ENCODE assay signal across 36 cellular contexts in the genomic region with DNA sequence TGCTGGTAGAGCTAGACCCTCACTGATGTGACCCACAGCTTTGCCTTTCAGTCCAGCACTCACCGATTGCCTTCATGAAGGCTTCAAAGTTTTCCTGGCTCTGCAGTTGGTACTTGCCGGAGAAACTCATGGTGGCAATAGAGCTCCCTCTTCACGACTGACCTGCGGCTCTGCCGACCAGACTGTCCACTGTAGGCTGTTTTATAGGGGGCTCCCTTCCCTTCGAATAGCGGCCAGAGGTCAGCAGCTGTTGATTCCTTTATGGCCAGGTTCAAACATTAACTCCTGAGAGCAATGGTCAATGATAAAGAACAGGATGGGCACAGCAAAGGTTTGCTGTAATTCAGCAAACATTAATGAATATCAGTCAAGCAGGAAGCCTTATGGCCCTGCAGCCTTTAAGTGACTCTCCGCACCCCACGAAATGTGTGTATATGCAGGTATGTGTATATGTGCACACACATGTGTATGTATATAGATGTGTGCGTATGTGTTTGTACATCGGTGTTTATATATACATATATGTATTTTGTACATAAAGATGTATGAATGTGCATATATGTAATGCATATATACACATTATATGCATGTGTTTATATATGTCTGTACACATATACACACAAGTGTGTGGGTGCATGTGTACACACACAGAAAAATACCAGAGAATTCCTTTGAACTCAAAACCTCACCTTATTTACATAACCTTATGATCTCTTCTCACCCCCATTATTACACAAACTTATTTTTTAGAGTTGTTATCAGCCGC. TPM values are rescaled to one million over a fixed set of nuclear protein-coding genes. Genes with fewer than 3 reads are reported as not detected.
"Had no signal": no experiment of that assay in that cellular context is flagged by ENCODE, and none has a peak within 500 bp of the region (broad histone marks: within the 10 kb centered on the region; RNA-seq: fewer than 3 reads in every experiment).

A gene (minus strand): TSS at position 175 of the 766 bp plus-strand sequence. CDS start 45 bp downstream, at position 130.

- H3K27ac ChIP-seq: gastroesophageal sphincter, left lung, neutrophil, ovary, psoas muscle, testis, upper lobe of left lung, vagina had no signal

- H3K4me3 ChIP-seq: gastroesophageal sphincter, left lung, lung, ovary, psoas muscle, testis, upper lobe of left lung, vagina had no signal

- H3K9me3 ChIP-seq: gastroesophageal sphincter, left lung, neutrophil, ovary, psoas muscle, testis, upper lobe of left lung, vagina had no signal

- DNase-seq: activated CD4-positive, alpha-beta T cell treated with anti-CD3 and anti-CD28 coated beads for 36 hours; activated CD4-positive, CD25-positive, alpha-beta regulatory T cell; activated CD8-positive, alpha-beta memory T cell treated with anti-CD3 and anti-CD28 coated beads, Interleukin-2, amount 10 ng/mL, durations not matched to agents 7 days and 5 days; activated CD8-positive, alpha-beta T cell treated with anti-CD3 and anti-CD28 coated beads, Interleukin-2, amount 10 ng/mL, durations not matched to agents 7 days and 5 days; activated T-cell treated with anti-CD3 and anti-CD28 coated beads, Interleukin-2, amount 50 U/mL, for 48 hours; anterior cingulate cortex; dermis blood vessel endothelial cell; effector memory CD8-positive, alpha-beta T cell; erythroblast; hippocampal formation; left lung; mesendoderm; naive B cell; nephron progenitor cell; ovary; psoas muscle; right cardiac atrium; stimulated activated CD4-positive, alpha-beta T cell treated with anti-CD3 and anti-CD28 coated beads, Interleukin-12 subunit alpha, Interleukin-12 subunit beta, amount 100 ng/mL, for 4 hours; stimulated activated CD4-positive, alpha-beta T cell treated with anti-CD3 and anti-CD28 coated beads, Interleukin-4, amount 100 ng/mL, for 1 hour; stimulated activated naive CD8-positive, alpha-beta T cell treated with anti-CD3 and anti-CD28 coated beads, Interleukin-15, Interleukin-2, amounts not matched to agents 100 U/mL and 50 U/mL, for 24 hours; T-helper 1 cell; testis; upper lobe of left lung had no signal

- H3K27me3 Mint-ChIP-seq: activated naive CD4-positive, alpha-beta T cell treated with anti-CD3 and anti-CD28 coated beads, Interleukin-2, amount 50 U/mL, for 24 hours had no signal

- ATAC-seq: activated CD4-positive, alpha-beta T cell treated with anti-CD3 and anti-CD28 coated beads for 36 hours; activated CD8-positive, alpha-beta memory T cell treated with anti-CD3 and anti-CD28 coated beads, Interleukin-2, amount 10 ng/mL, durations not matched to agents 7 days and 5 days; activated CD8-positive, alpha-beta T cell treated with anti-CD3 and anti-CD28 coated beads, Interleukin-2, amount 10 ng/mL, durations not matched to agents 7 days and 5 days; effector memory CD8-positive, alpha-beta T cell; gastroesophageal sphincter; left lung; psoas muscle; right cardiac atrium; stimulated activated naive CD8-positive, alpha-beta T cell treated with anti-CD3 and anti-CD28 coated beads, Interleukin-15, Interleukin-2, amounts not matched to agents 100 U/mL and 50 U/mL, for 24 hours had no signal

- H3K36me3 ChIP-seq: gastroesophageal sphincter, left lung, neutrophil, ovary, upper lobe of left lung, vagina had no signal

- H3K27ac Mint-ChIP-seq: activated CD4-positive, alpha-beta T cell treated with anti-CD3 and anti-CD28 coated beads for 36 hours; activated CD8-positive, alpha-beta memory T cell treated with anti-CD3 and anti-CD28 coated beads, Interleukin-2, amount 10 ng/mL, durations not matched to agents 7 days and 5 days; activated CD8-positive, alpha-beta T cell treated with anti-CD3 and anti-CD28 coated beads, Interleukin-2, amount 10 ng/mL, durations not matched to agents 7 days and 5 days; activated naive CD4-positive, alpha-beta T cell treated with anti-CD3 and anti-CD28 coated beads, Interleukin-2, amount 50 U/mL, for 24 hours; activated T-helper 2 cell treated with anti-CD3 and anti-CD28 coated beads, Interferon-gamma antibody, Interleukin-2, Interleukin-4, amounts not matched to agents 10 μg/mL and 5 μg/mL and 100 μg/mL, durations not matched to agents 14 hours and 24 hours and 36 hours; effector memory CD8-positive, alpha-beta T cell; nephron progenitor cell; T-helper 2 cell treated with Interferon-gamma antibody and Interleukin-4, amounts not matched to agents 5 μg/mL and 100 μg/mL, for 36 hours had no signal

- H3K27me3 ChIP-seq: ovary, testis, upper lobe of left lung, vagina had no signal

- H3K4me1 Mint-ChIP-seq: activated CD8-positive, alpha-beta memory T cell treated with anti-CD3 and anti-CD28 coated beads, Interleukin-2, amount 10 ng/mL, durations not matched to agents 7 days and 5 days; activated naive CD4-positive, alpha-beta T cell treated with anti-CD3 and anti-CD28 coated beads, Interleukin-2, amount 50 U/mL, for 24 hours; central memory CD8-positive, alpha-beta T cell; naive B cell had no signal

- H3K36me3 Mint-ChIP-seq: activated CD8-positive, alpha-beta memory T cell treated with anti-CD3 and anti-CD28 coated beads, Interleukin-2, amount 10 ng/mL, durations not matched to agents 7 days and 5 days; activated naive CD4-positive, alpha-beta T cell treated with anti-CD3 and anti-CD28 coated beads, Interleukin-2, amount 50 U/mL, for 24 hours; naive B cell had no signal

- H3K4me1 ChIP-seq: gastroesophageal sphincter, left lung, psoas muscle, testis, upper lobe of left lung, vagina had no signal

- H3K4me3 Mint-ChIP-seq: activated CD4-positive, alpha-beta T cell treated with anti-CD3 and anti-CD28 coated beads for 36 hours; activated CD8-positive, alpha-beta memory T cell treated with anti-CD3 and anti-CD28 coated beads, Interleukin-2, amount 10 ng/mL, durations not matched to agents 7 days and 5 days; activated CD8-positive, alpha-beta T cell treated with anti-CD3 and anti-CD28 coated beads, Interleukin-2, amount 10 ng/mL, durations not matched to agents 7 days and 5 days; activated naive CD4-positive, alpha-beta T cell treated with anti-CD3 and anti-CD28 coated beads, Interleukin-2, amount 50 U/mL, for 24 hours; central memory CD8-positive, alpha-beta T cell; effector memory CD8-positive, alpha-beta T cell; nephron progenitor cell; T-helper 2 cell treated with Interferon-gamma antibody and Interleukin-4, amounts not matched to agents 5 μg/mL and 100 μg/mL, for 36 hours had no signal

- H3K9me3 Mint-ChIP-seq: activated naive CD4-positive, alpha-beta T cell treated with anti-CD3 and anti-CD28 coated beads, Interleukin-2, amount 50 U/mL, for 24 hours; activated T-helper 2 cell treated with anti-CD3 and anti-CD28 coated beads, Interferon-gamma antibody, Interleukin-2, Interleukin-4, amounts not matched to agents 10 μg/mL and 5 μg/mL and 100 μg/mL, durations not matched to agents 14 hours and 24 hours and 36 hours; central memory CD8-positive, alpha-beta T cell; effector memory CD8-positive, alpha-beta T cell; nephron progenitor cell; T-helper 2 cell treated with Interferon-gamma antibody and Interleukin-4, amounts not matched to agents 5 μg/mL and 100 μg/mL, for 36 hours had no signal

RNA-seq across cellular contexts. Expression of the gene that starts here (rescaled TPM):
- total RNA-seq: activated CD4-positive, alpha-beta T cell treated with anti-CD3 and anti-CD28 coated beads for 36 hours; activated CD8-positive, alpha-beta memory T cell treated with anti-CD3 and anti-CD28 coated beads, Interleukin-2, amount 10 ng/mL, durations not matched to agents 7 days and 5 days; activated CD8-positive, alpha-beta T cell treated with anti-CD3 and anti-CD28 coated beads, Interleukin-2, amount 10 ng/mL, durations not matched to agents 7 days and 5 days; activated T-helper 2 cell treated with anti-CD3 and anti-CD28 coated beads, Interferon-gamma antibody, Interleukin-2, Interleukin-4, amounts not matched to agents 10 μg/mL and 5 μg/mL and 100 μg/mL, durations not matched to agents 14 hours and 24 hours and 36 hours; bronchial epithelial cell; dermis blood vessel endothelial cell; fibroblast of lung; fibroblast of villous mesenchyme; gastroesophageal sphincter; kidney epithelial cell; left lung; mononuclear cell; right cardiac atrium; vagina had no signal
